In genomic region chr2:171261529-171261928, GRCh38 we compare ENCODE assay signal across 7 cellular contexts.
DNase-seq lines count a peak whose midpoint lies in the region; ATAC-seq, FAIRE-seq and TF ChIP-seq lines count a peak whose summit lies in the region.
"Not testable (repeated sequence)": the region's sequence is repeated elsewhere in the genome, so short reads cannot be mapped to it uniquely, and the experiment has no call there.

No MANE protein-coding gene starts in this region.

- H4K20me1 ChIP-seq in GM23248 (ENCODE audit: insufficient read depth); OCI-LY3 (ENCODE audit: insufficient read depth, low read length); astrocyte (ENCODE audit: insufficient read depth, low read length): not testable (repeated sequence)

- ATAC-seq in stimulated activated memory B cell treated with anti-CD40 and anti-IgM and Interleukin-4, amounts not matched to agents 10 μg/mL and 1 μg/mL and 100 μg/mL, for 72 hours: not testable (repeated sequence)

- not testable (repeated sequence) for H3K4me3 ChIP-seq in GM23248; OCI-LY3 (ENCODE audit: low read length); astrocyte (ENCODE audit: insufficient read depth, low read depth, low read length); muscle layer of duodenum (ENCODE audit: low read depth in 1 of 2, low read length in 2 of 2)

- H3K36me3 ChIP-seq in GM23248 (ENCODE audit: low read depth); OCI-LY3 (replicated peaks; ENCODE audit: low read depth, low read length); astrocyte (ENCODE audit: insufficient read depth, low read length); muscle layer of duodenum (ENCODE audit: control insufficient read depth in 1 of 2, insufficient read depth in 2 of 2, low read length in 2 of 2): not testable (repeated sequence)

- H3K4me2 ChIP-seq in GM23248 (ENCODE audit: unreplicated experiment); OCI-LY3 (ENCODE audit: low read length); astrocyte (ENCODE audit: low read length): not testable (repeated sequence)

- H3K27me3 Mint-ChIP-seq in activated CD4-positive, alpha-beta T cell treated with anti-CD3 and anti-CD28 coated beads, Interleukin-2, amount 10 ng/mL, durations not matched to agents 24 days and 14 days; astrocyte (ENCODE audit: low read depth, unreplicated experiment); glutamatergic neuron (ENCODE audit: unreplicated experiment); stimulated activated memory B cell treated with anti-CD40 and anti-IgM and Interleukin-4, amounts not matched to agents 10 μg/mL and 1 μg/mL and 100 μg/mL, for 72 hours: not testable (repeated sequence)

- not testable (repeated sequence) for H3K9me3 Mint-ChIP-seq in activated CD4-positive, alpha-beta T cell treated with anti-CD3 and anti-CD28 coated beads, Interleukin-2, amount 10 ng/mL, durations not matched to agents 24 days and 14 days; astrocyte (ENCODE audit: unreplicated experiment); glutamatergic neuron (ENCODE audit: unreplicated experiment); stimulated activated memory B cell treated with anti-CD40 and anti-IgM and Interleukin-4, amounts not matched to agents 10 μg/mL and 1 μg/mL and 100 μg/mL, for 72 hours

- not testable (repeated sequence) for TF ChIP-seq CTCF in OCI-LY3 (IDR thresholded peaks at IDR 0.05; ENCODE audit: low read depth, low read length); astrocyte (IDR thresholded peaks at IDR 0.05; ENCODE audit: insufficient read depth, low read depth, low read length); glutamatergic neuron (IDR thresholded peaks at IDR 0.05; ENCODE audit: partially characterized antibody, unreplicated experiment)

- H3K27ac Mint-ChIP-seq in activated CD4-positive, alpha-beta T cell treated with anti-CD3 and anti-CD28 coated beads, Interleukin-2, amount 10 ng/mL, durations not matched to agents 24 days and 14 days: peak overlapping the region; percentile 45
- H3K27ac Mint-ChIP-seq in astrocyte (ENCODE audit: unreplicated experiment): peak overlapping the region; percentile 30
- peak overlapping the region; percentile 85 for H3K27ac Mint-ChIP-seq in glutamatergic neuron (ENCODE audit: unreplicated experiment)
- peak overlapping the region; percentile 74 for H3K27ac Mint-ChIP-seq in stimulated activated memory B cell treated with anti-CD40 and anti-IgM and Interleukin-4, amounts not matched to agents 10 μg/mL and 1 μg/mL and 100 μg/mL, for 72 hours

- H3K4me3 Mint-ChIP-seq in activated CD4-positive, alpha-beta T cell treated with anti-CD3 and anti-CD28 coated beads, Interleukin-2, amount 10 ng/mL, durations not matched to agents 24 days and 14 days; astrocyte (ENCODE audit: unreplicated experiment); glutamatergic neuron (ENCODE audit: unreplicated experiment); stimulated activated memory B cell treated with anti-CD40 and anti-IgM and Interleukin-4, amounts not matched to agents 10 μg/mL and 1 μg/mL and 100 μg/mL, for 72 hours: not testable (repeated sequence)

- not testable (repeated sequence) for H3F3A ChIP-seq in GM23248 (ENCODE audit: insufficient read depth)

- not testable (repeated sequence) for H3K9ac ChIP-seq in GM23248; OCI-LY3 (ENCODE audit: low read length); astrocyte (ENCODE audit: low read length)

- not testable (repeated sequence) for H3K27ac ChIP-seq in GM23248; astrocyte (ENCODE audit: low read depth, low read length)
- H3K27ac ChIP-seq in OCI-LY3 (ENCODE audit: low read length): peak overlapping the region; percentile 62; the same call in 1 of the 2 replicates
- H3K27ac ChIP-seq in muscle layer of duodenum (ENCODE audit: low read length): peak overlapping the region; percentile 47

- in situ Hi-C loops in GM23248 (cut with MboI): not testable (repeated sequence)

- H3K9me3 ChIP-seq in GM23248 (ENCODE audit: low read depth); OCI-LY3 (ENCODE audit: insufficient read depth, low read length); astrocyte (ENCODE audit: insufficient read depth, low read depth, low read length); muscle layer of duodenum (ENCODE audit: control insufficient read depth in 1 of 2, low read length in 2 of 2): not testable (repeated sequence)

- H2AFZ ChIP-seq in GM23248; OCI-LY3 (ENCODE audit: low read depth, low read length); astrocyte (ENCODE audit: low read depth, low read length): not testable (repeated sequence)

- H3K4me1 Mint-ChIP-seq in activated CD4-positive, alpha-beta T cell treated with anti-CD3 and anti-CD28 coated beads, Interleukin-2, amount 10 ng/mL, durations not matched to agents 24 days and 14 days: peaks cover 28% of the 10 kb centered on the region
- H3K4me1 Mint-ChIP-seq in astrocyte (ENCODE audit: low read depth, unreplicated experiment): not testable (repeated sequence)
- H3K4me1 Mint-ChIP-seq in glutamatergic neuron (ENCODE audit: low read depth, unreplicated experiment): peaks cover 11% of the 10 kb centered on the region
- H3K4me1 Mint-ChIP-seq in stimulated activated memory B cell treated with anti-CD40 and anti-IgM and Interleukin-4, amounts not matched to agents 10 μg/mL and 1 μg/mL and 100 μg/mL, for 72 hours: peaks cover 30% of the 10 kb centered on the region

- H3K27me3 ChIP-seq in GM23248 (replicated peaks; ENCODE audit: insufficient read depth); OCI-LY3 (ENCODE audit: low read depth, low read length); astrocyte (ENCODE audit: insufficient read depth, low read length); muscle layer of duodenum (ENCODE audit: low read depth, low read length): not testable (repeated sequence)

- intact Hi-C loops in activated CD4-positive, alpha-beta T cell treated with anti-CD3 and anti-CD28 coated beads, Interleukin-2, amount 10 ng/mL, durations not matched to agents 24 days and 14 days (cut with micrococcal nuclease): loop anchor here (2.0 to 5.0 kb wide), 6 partner anchors 34 to 894 kb away; partner anchors contain the start of gene GORASP2

- 98 to 100% methylated on average over 2 of the region's 2 CpGs for WGBS in GM23248 (ENCODE audit: low coverage in 1 of 2, low lambda C conversion rate in 2 of 2, missing lambda C conversion rate in 2 of 2), 2 experiments

- H3K9me2 ChIP-seq in GM23248 (ENCODE audit: insufficient read depth): not testable (repeated sequence)

- not testable (repeated sequence) for FAIRE-seq in astrocyte (lab: Jason Lieb, UNC)

- DNase-seq in GM23248: peak; percentile 14
- DNase-seq in activated CD4-positive, alpha-beta T cell treated with anti-CD3 and anti-CD28 coated beads, Interleukin-2, amount 10 ng/mL, durations not matched to agents 24 days and 14 days; astrocyte (ENCODE audit: low read depth); glutamatergic neuron: not testable (repeated sequence)

- H3K79me2 ChIP-seq in GM23248 (ENCODE audit: insufficient read depth); OCI-LY3 (ENCODE audit: low read length); astrocyte (ENCODE audit: insufficient read depth, low read length): not testable (repeated sequence)

- not testable (repeated sequence) for H3K36me3 Mint-ChIP-seq in activated CD4-positive, alpha-beta T cell treated with anti-CD3 and anti-CD28 coated beads, Interleukin-2, amount 10 ng/mL, durations not matched to agents 24 days and 14 days (ENCODE audit: low read depth); astrocyte (ENCODE audit: low read depth, unreplicated experiment); glutamatergic neuron (ENCODE audit: unreplicated experiment); stimulated activated memory B cell treated with anti-CD40 and anti-IgM and Interleukin-4, amounts not matched to agents 10 μg/mL and 1 μg/mL and 100 μg/mL, for 72 hours

- not testable (repeated sequence) for H3K4me1 ChIP-seq in GM23248 (ENCODE audit: insufficient read depth); astrocyte (ENCODE audit: insufficient read depth, low read length); muscle layer of duodenum (ENCODE audit: control insufficient read depth in 1 of 2, insufficient read depth in 2 of 2, low read length in 2 of 2)
- H3K4me1 ChIP-seq in OCI-LY3 (ENCODE audit: low read length): peaks cover 47% of the 10 kb centered on the region

Comparison
In these comparisons a context has a peak if more than half of its experiments do, and no peak if none do; other contexts are left out.
1. H3K27ac Mint-ChIP-seq: peak in every context shown above with its lines; median percentile 85 in glutamatergic neuron; 74 in stimulated activated memory B cell treated with anti-CD40 and anti-IgM and Interleukin-4, amounts not matched to agents 10 μg/mL and 1 μg/mL and 100 μg/mL, for 72 hours; 45 in activated CD4-positive, alpha-beta T cell treated with anti-CD3 and anti-CD28 coated beads, Interleukin-2, amount 10 ng/mL, durations not matched to agents 24 days and 14 days; 30 in astrocyte.